Comparison of ENCODE assay signal across 9 cellular contexts in the genomic region with DNA sequence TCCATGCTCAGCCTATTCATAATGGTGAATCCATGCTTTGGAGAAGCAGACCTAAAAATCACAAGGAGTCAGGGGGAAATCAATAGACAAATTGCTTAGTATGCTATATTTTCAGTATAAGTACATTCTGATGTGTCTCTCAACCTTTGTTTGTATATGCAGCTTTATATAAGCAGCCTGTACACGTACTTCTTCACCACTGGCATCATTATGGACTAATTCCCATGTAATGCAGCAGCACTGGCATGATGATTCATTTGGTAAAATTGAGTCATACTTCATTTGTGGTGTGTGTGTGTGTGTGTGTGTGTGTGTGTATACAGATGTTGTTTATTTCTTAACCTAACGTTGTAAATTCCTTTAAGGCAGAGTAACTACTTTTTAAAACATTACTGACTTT. TPM values are rescaled to one million over a fixed set of nuclear protein-coding genes. Genes with fewer than 3 reads are reported as not detected.
DNase-seq lines count a peak whose midpoint lies in the region; ATAC-seq and TF ChIP-seq lines count a peak whose summit lies in the region.
"Had no signal": no experiment of that assay in that cellular context is flagged by ENCODE, and none has a peak within 500 bp of the region (broad histone marks: within the 10 kb centered on the region; RNA-seq: fewer than 3 reads in every experiment).

No MANE protein-coding gene starts in this region.

- H2AFZ ChIP-seq in fibroblast of lung (ENCODE audit: low read length) (no peak overlapping the region), smooth muscle cell (ENCODE audit: low read depth) (no peak overlapping the region)

- no peak for TF ChIP-seq CTCF in RWPE2 (IDR thresholded peaks at IDR 0.05; ENCODE audit: poor library complexity, severe bottlenecking)
- no peak for TF ChIP-seq CTCF in fibroblast of lung (conservative IDR thresholded peaks at IDR 0.05 in 1 of 2, IDR thresholded peaks at IDR 0.05 in 1 of 2; ENCODE audit: low read depth in 1 of 2, low read length in 2 of 2)
- no peak for TF ChIP-seq CTCF in smooth muscle cell (IDR thresholded peaks at IDR 0.05; ENCODE audit: borderline replicate concordance, insufficient read depth, poor library complexity, severe bottlenecking)

- H3K9ac ChIP-seq in fibroblast of lung (ENCODE audit: insufficient read depth, low read length) (no peak overlapping the region), smooth muscle cell (ENCODE audit: low read depth) (peak overlapping the region; percentile 71)

- H4K20me1 ChIP-seq in fibroblast of lung (ENCODE audit: control insufficient read depth, extremely low read depth, insufficient read depth, low read length): no peaks in the 10 kb centered on the region
- H4K20me1 ChIP-seq in smooth muscle cell (ENCODE audit: low read depth): peaks cover 4% of the 10 kb centered on the region

- peaks cover 6% of the 10 kb centered on the region for H3K79me2 ChIP-seq in fibroblast of lung (ENCODE audit: control insufficient read depth, insufficient read depth, low read length)
- H3K79me2 ChIP-seq in smooth muscle cell (ENCODE audit: low read depth): peaks cover 34% of the 10 kb centered on the region

- H3K4me2 ChIP-seq in fibroblast of lung (ENCODE audit: extremely low read depth, insufficient read depth, low read length): peak overlapping the region; percentile 48
- H3K4me2 ChIP-seq in smooth muscle cell: peak overlapping the region; percentile 68

- peaks cover 50% of the 10 kb centered on the region for H3K36me3 ChIP-seq in RWPE2 (ENCODE audit: low read depth)
- peaks cover 2% of the 10 kb centered on the region for H3K36me3 ChIP-seq in fibroblast of lung (ENCODE audit: control insufficient read depth, insufficient read depth, low read length)
- peaks cover 7% of the 10 kb centered on the region for H3K36me3 ChIP-seq in smooth muscle cell (ENCODE audit: low read depth)

- H3K9me3 ChIP-seq in RWPE2 (ENCODE audit: severe bottlenecking) (no peaks in the 10 kb centered on the region), fibroblast of lung (ENCODE audit: control insufficient read depth, insufficient read depth, low read depth, low read length) (no peaks in the 10 kb centered on the region), smooth muscle cell (replicated peaks; ENCODE audit: low read depth) (no peaks in the 10 kb centered on the region)

- ATAC-seq in RWPE2 (ENCODE audit: low read depth): peak; percentile 85
- ATAC-seq in HG03378 (IDR thresholded peaks at IDR 0.05; ENCODE audit: unreplicated experiment): no peak
- no peak for ATAC-seq in HG03108 (IDR thresholded peaks at IDR 0.05; ENCODE audit: unreplicated experiment)

- 5% methylated on average over 2 of the region's 2 CpGs for WGBS in smooth muscle cell (ENCODE audit: low lambda C conversion rate)

- H3K27me3 ChIP-seq in RWPE2 (ENCODE audit: insufficient read depth, poor library complexity, severe bottlenecking) (no peaks in the 10 kb centered on the region), fibroblast of lung (ENCODE audit: control insufficient read depth, insufficient read depth, low read length) (no peaks in the 10 kb centered on the region), smooth muscle cell (ENCODE audit: low read depth) (no peaks in the 10 kb centered on the region)

- DNase-seq in HCEC 1CT (peak; percentile 97), RWPE2 (ENCODE audit: low spot score) (no peak), fibroblast of lung (ENCODE audit: low read depth in 2 of 2) (peak; percentile 95 to 97), smooth muscle cell (lab: John Stamatoyannopoulos, UW; ENCODE audit: unreplicated experiment) (no peak)
- no peak for DNase-seq in stimulated activated CD4-positive, alpha-beta T cell treated with anti-CD3 and anti-CD28 coated beads, Interleukin-2, amount 100 ng/mL, for 48 hours
- DNase-seq: NCI-H2227 treated with DMSO at 0.1 percent for 48 hours had no signal

- H3K27ac ChIP-seq in RWPE2 (ENCODE audit: poor library complexity, severe bottlenecking) (peak overlapping the region; percentile 49), fibroblast of lung (ENCODE audit: insufficient read depth, low read length) (peak overlapping the region; percentile 78), smooth muscle cell (ENCODE audit: low read depth) (peak overlapping the region; percentile 95)
- H3K27ac ChIP-seq: coronary artery had no signal

- peaks cover 18% of the 10 kb centered on the region for H3K4me1 ChIP-seq in RWPE2 (ENCODE audit: insufficient read depth, poor library complexity, severe bottlenecking)
- peaks cover 23% of the 10 kb centered on the region for H3K4me1 ChIP-seq in fibroblast of lung (ENCODE audit: control insufficient read depth, extremely low read depth, insufficient read depth, low read length)
- peaks cover 14% of the 10 kb centered on the region for H3K4me1 ChIP-seq in smooth muscle cell (ENCODE audit: low read depth)

- H3K4me3 ChIP-seq in RWPE2 (ENCODE audit: severe bottlenecking): no peak overlapping the region
- no peak overlapping the region for H3K4me3 ChIP-seq in fibroblast of lung (replicated peaks in 1 of 4; ENCODE audit: control extremely low read depth in 1 of 4, insufficient read depth in 1 of 4, low read depth in 3 of 4, low read length in 4 of 4)
- peak overlapping the region; percentile 2 for H3K4me3 ChIP-seq in smooth muscle cell
- H3K4me3 ChIP-seq: coronary artery had no signal

- H3F3A ChIP-seq in smooth muscle cell (ENCODE audit: low read depth): peaks cover 27% of the 10 kb centered on the region

RNA-seq across cellular contexts. Expression of a gene that starts 10.9 kb away (rescaled TPM):
- 10.4 and 11.3 TPM in 2 replicates for total RNA-seq in fibroblast of lung
- 19.4 and 24.0 TPM in 2 replicates for polyA plus RNA-seq in fibroblast of lung
- polyA plus RNA-seq in fibroblast of lung (2012): 9.6 and 12.5 TPM in 2 replicates
- 12.9 and 22.3 TPM in 2 replicates for polyA minus RNA-seq in fibroblast of lung (ENCODE audit: low replicate concordance)
- 25.3 and 34.9 TPM in 2 replicates for total RNA-seq in smooth muscle cell
- 29.9 and 38.1 TPM in 2 replicates for polyA plus RNA-seq in smooth muscle cell

RNA-seq across cellular contexts. Expression of a gene that starts 59.4 kb away (rescaled TPM):
- total RNA-seq in fibroblast of lung (7.4 and 11.4 TPM in 2 replicates), smooth muscle cell (3.8 and 4.5 TPM in 2 replicates)
- polyA plus RNA-seq in fibroblast of lung (5.4 and 7.6 TPM in 2 replicates), smooth muscle cell (1.6 and 2.2 TPM in 2 replicates)
- 3.8 and 7.7 TPM in 2 replicates for polyA plus RNA-seq in fibroblast of lung (2012)
- 27.0 and 44.8 TPM in 2 replicates for polyA minus RNA-seq in fibroblast of lung (ENCODE audit: low replicate concordance)

Comparison
In these comparisons a context has a peak if more than half of its experiments do, and no peak if none do; other contexts are left out.
1. DNase-seq: peak in HCEC 1CT (single experiment) and fibroblast of lung (2 of 2); none in RWPE2 (single experiment), smooth muscle cell (single experiment) and stimulated activated CD4-positive, alpha-beta T cell treated with anti-CD3 and anti-CD28 coated beads, Interleukin-2, amount 100 ng/mL, for 48 hours (0 of 2).
2. Peak in every context shown above with its lines, with median percentiles within 50 percentile points of each other: H3K27ac ChIP-seq.